11 cellular contexts compared by ENCODE assay signal in the genomic region with DNA sequence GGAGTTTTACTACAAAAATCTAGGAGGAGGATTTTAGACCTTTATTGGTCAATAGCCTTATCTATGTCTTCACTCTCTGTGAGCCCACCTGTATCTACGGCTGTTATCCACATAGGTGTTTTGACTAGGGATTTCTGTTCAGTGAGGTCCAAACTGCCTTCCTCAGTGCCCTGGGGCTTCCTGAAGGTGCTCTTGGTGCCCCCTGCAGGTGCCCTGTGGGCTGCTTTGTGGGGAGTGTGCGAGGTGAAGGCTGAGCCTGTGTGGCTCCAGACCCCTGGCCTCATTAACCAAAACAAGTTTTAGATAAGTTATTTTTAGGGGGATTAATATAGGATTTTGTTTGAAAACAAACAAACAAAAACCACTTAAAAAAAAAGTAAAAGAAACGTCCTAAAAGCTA.
DNase-seq lines count a peak whose midpoint lies in the region; ATAC-seq and TF ChIP-seq lines count a peak whose summit lies in the region.
"Had no signal": no experiment of that assay in that cellular context is flagged by ENCODE, and none has a peak within 500 bp of the region (broad histone marks: within the 10 kb centered on the region; RNA-seq: fewer than 3 reads in every experiment).

No MANE protein-coding gene starts in this region.

- H3K4me1 Mint-ChIP-seq in Caco-2 (ENCODE audit: low read depth, unreplicated experiment) (peaks cover 6% of the 10 kb centered on the region), GM23338 (peaks cover 7% of the 10 kb centered on the region)
- H3K4me1 Mint-ChIP-seq in T-helper 2 cell treated with Interferon-gamma antibody and Interleukin-4, amounts not matched to agents 5 μg/mL and 100 μg/mL, for 36 hours (ENCODE audit: low read depth): no peaks in the 10 kb centered on the region

- H4K20me1 ChIP-seq in GM23338 (replicated peaks; ENCODE audit: insufficient read depth): no peaks in the 10 kb centered on the region

- H3K4me2 ChIP-seq in GM23338: no peak overlapping the region

- H3K9me2 ChIP-seq in GM23338 (ENCODE audit: insufficient read depth): no peaks in the 10 kb centered on the region

- H3K36me3 Mint-ChIP-seq in Caco-2 (ENCODE audit: insufficient read depth, unreplicated experiment) (no peaks in the 10 kb centered on the region), GM23338 (ENCODE audit: low read depth) (no peaks in the 10 kb centered on the region)
- no peaks in the 10 kb centered on the region for H3K36me3 Mint-ChIP-seq in T-helper 2 cell treated with Interferon-gamma antibody and Interleukin-4, amounts not matched to agents 5 μg/mL and 100 μg/mL, for 36 hours (ENCODE audit: low read depth)

- no peaks in the 10 kb centered on the region for H3K79me2 ChIP-seq in GM23338 (replicated peaks; ENCODE audit: insufficient read depth)

- intact Hi-C loops in Caco-2 (cut with micrococcal nuclease; ENCODE audit: unreplicated experiment): loop anchor here (1.0 kb wide), 1 partner anchor 120 kb away; no protein-coding TSS in a partner anchor

- no peak overlapping the region for H3K27ac Mint-ChIP-seq in Caco-2 (ENCODE audit: unreplicated experiment)
- H3K27ac Mint-ChIP-seq in GM23338: no peak overlapping the region
- H3K27ac Mint-ChIP-seq in T-helper 2 cell treated with Interferon-gamma antibody and Interleukin-4, amounts not matched to agents 5 μg/mL and 100 μg/mL, for 36 hours: no peak overlapping the region

- H3K9me3 ChIP-seq in Caco-2: no peaks in the 10 kb centered on the region
- H3K9me3 ChIP-seq: esophagus squamous epithelium had no signal

- H3K9me3 Mint-ChIP-seq in Caco-2 (ENCODE audit: unreplicated experiment) (no peaks in the 10 kb centered on the region), GM23338 (peaks cover 3% of the 10 kb centered on the region; the same call in 2 of the 3 replicates)
- no peaks in the 10 kb centered on the region for H3K9me3 Mint-ChIP-seq in T-helper 2 cell treated with Interferon-gamma antibody and Interleukin-4, amounts not matched to agents 5 μg/mL and 100 μg/mL, for 36 hours

- DNase-seq in Caco-2 (peak; percentile 54 to 58), GM23338 (ENCODE audit: low spot score) (peak; percentile 61), SK-MEL-5 (ENCODE audit: low read depth, low spot score) (peak; percentile 27), kidney epithelial cell (ENCODE audit: low read depth) (no peak)
- DNase-seq in T-helper 2 cell treated with Interferon-gamma antibody and Interleukin-4, amounts not matched to agents 5 μg/mL and 100 μg/mL, for 36 hours (ENCODE audit: low spot score): no peak
- no peak for DNase-seq in NK-92 treated with Interleukin-12 subunit alpha and Interleukin-12 subunit beta, amount 100 ng/mL, for 24 hours (lab: John Stamatoyannopoulos, UW)
- DNase-seq: esophagus squamous epithelium; stimulated activated CD4-positive, alpha-beta T cell treated with anti-CD3 and anti-CD28 coated beads, Interleukin-2, amount 100 ng/mL, for 24 hours; T1000 had no signal

- TF ChIP-seq CTCF in Caco-2 (IDR thresholded peaks at IDR 0.05; ENCODE audit: insufficient read depth in 1 of 2, low read depth in 1 of 2, low read length in 1 of 2, severe bottlenecking in 1 of 2, unreplicated experiment in 1 of 2): peak; percentile 31 to 69
- TF ChIP-seq CTCF in GM23338 (conservative IDR thresholded peaks at IDR 0.05; ENCODE audit: low read depth in 2 of 2): peak; percentile 70 to 85
- TF ChIP-seq CTCF in kidney epithelial cell (IDR thresholded peaks at IDR 0.05; ENCODE audit: insufficient read depth, low read length, poor library complexity, severe bottlenecking): peak; percentile 23

- CTCF ChIA-PET in Caco-2 (lab: Charles Lee): no interaction called here

- H3F3A ChIP-seq in GM23338 (replicated peaks; ENCODE audit: low read depth): no peaks in the 10 kb centered on the region

- H3K4me1 ChIP-seq in Caco-2 (peaks cover 7% of the 10 kb centered on the region; the same call in 1 of the 2 replicates), GM23338 (ENCODE audit: insufficient read depth) (peaks cover 4% of the 10 kb centered on the region; the same call in 1 of the 2 replicates)
- H3K4me1 ChIP-seq: esophagus squamous epithelium had no signal

- no TSS peak for BruUV-seq in Caco-2 (replicated peaks; lab: Mats Ljungman, UMichigan)

- no peaks in the 10 kb centered on the region for H3K36me3 ChIP-seq in Caco-2 (ENCODE audit: control insufficient read depth, insufficient read depth, low read length)
- no peaks in the 10 kb centered on the region for H3K36me3 ChIP-seq in GM23338 (ENCODE audit: insufficient read depth)
- no peaks in the 10 kb centered on the region for H3K36me3 ChIP-seq in kidney epithelial cell (ENCODE audit: control insufficient read depth, insufficient read depth, low read length)
- H3K36me3 ChIP-seq: esophagus squamous epithelium had no signal

- no peak overlapping the region for H3K4me3 ChIP-seq in Caco-2 (ENCODE audit: low read depth, low read length)
- no peak overlapping the region for H3K4me3 ChIP-seq in GM23338
- no peak overlapping the region for H3K4me3 ChIP-seq in kidney epithelial cell (ENCODE audit: low read depth, low read length)
- H3K4me3 ChIP-seq: esophagus squamous epithelium had no signal

- H3K4me3 Mint-ChIP-seq in Caco-2 (ENCODE audit: unreplicated experiment) (no peak overlapping the region), GM23338 (no peak overlapping the region)
- no peak overlapping the region for H3K4me3 Mint-ChIP-seq in T-helper 2 cell treated with Interferon-gamma antibody and Interleukin-4, amounts not matched to agents 5 μg/mL and 100 μg/mL, for 36 hours

- H2AFZ ChIP-seq in GM23338: peak overlapping the region; percentile 80; the same call in 1 of the 2 replicates

- no peak overlapping the region for H3K27ac ChIP-seq in GM23338 (ENCODE audit: low read depth)
- H3K27ac ChIP-seq: esophagus squamous epithelium had no signal

- POLR2A ChIA-PET in Caco-2 (lab: Charles Lee): no interaction called here

- ATAC-seq in GM23338 (peak; percentile 98), GM18870 (IDR thresholded peaks at IDR 0.05; ENCODE audit: unreplicated experiment) (no peak), GM21390 (IDR thresholded peaks at IDR 0.05; ENCODE audit: unreplicated experiment) (no peak)

- no peaks in the 10 kb centered on the region for H3K27me3 Mint-ChIP-seq in Caco-2 (ENCODE audit: insufficient read depth, unreplicated experiment)
- peaks cover 12% of the 10 kb centered on the region for H3K27me3 Mint-ChIP-seq in GM23338 (ENCODE audit: insufficient read depth, low read depth, poor library complexity)
- H3K27me3 Mint-ChIP-seq in T-helper 2 cell treated with Interferon-gamma antibody and Interleukin-4, amounts not matched to agents 5 μg/mL and 100 μg/mL, for 36 hours (ENCODE audit: low read depth): no peaks in the 10 kb centered on the region

- in situ Hi-C loops in SK-MEL-5 (cut with HindIII; ENCODE audit: low pct_unique_long_range_greater_than_20kb, low sequenced_read_pairs): no loop called here

- H3K27me3 ChIP-seq in Caco-2 (replicated peaks; ENCODE audit: control insufficient read depth, insufficient read depth, low read length) (no peaks in the 10 kb centered on the region), GM23338 (ENCODE audit: insufficient read depth) (no peaks in the 10 kb centered on the region), kidney epithelial cell (ENCODE audit: control insufficient read depth, insufficient read depth, low read length) (no peaks in the 10 kb centered on the region)
- H3K27me3 ChIP-seq: esophagus squamous epithelium had no signal

TF ChIP-seq in GM23338, 12 proteins besides CTCF, POLR2A, EP300 and RAD21 (continues in another document):
- TF ChIP-seq POLR2AphosphoS5 (IDR thresholded peaks at IDR 0.05; ENCODE audit: low read depth) (no peak), JUNB (IDR thresholded peaks at IDR 0.05; ENCODE audit: unreplicated experiment) (no peak), NANOG (IDR thresholded peaks at IDR 0.05; ENCODE audit: borderline replicate concordance) (no peak), ZNF331 (CRISPR knock-in tag; IDR thresholded peaks at IDR 0.05; ENCODE audit: low read depth) (no peak), STAT1 (IDR thresholded peaks at IDR 0.05; ENCODE audit: unreplicated experiment) (no peak), EZH2 (IDR thresholded peaks at IDR 0.05; ENCODE audit: low read depth, unreplicated experiment) (no peak)
- TF ChIP-seq, protein P1, sequence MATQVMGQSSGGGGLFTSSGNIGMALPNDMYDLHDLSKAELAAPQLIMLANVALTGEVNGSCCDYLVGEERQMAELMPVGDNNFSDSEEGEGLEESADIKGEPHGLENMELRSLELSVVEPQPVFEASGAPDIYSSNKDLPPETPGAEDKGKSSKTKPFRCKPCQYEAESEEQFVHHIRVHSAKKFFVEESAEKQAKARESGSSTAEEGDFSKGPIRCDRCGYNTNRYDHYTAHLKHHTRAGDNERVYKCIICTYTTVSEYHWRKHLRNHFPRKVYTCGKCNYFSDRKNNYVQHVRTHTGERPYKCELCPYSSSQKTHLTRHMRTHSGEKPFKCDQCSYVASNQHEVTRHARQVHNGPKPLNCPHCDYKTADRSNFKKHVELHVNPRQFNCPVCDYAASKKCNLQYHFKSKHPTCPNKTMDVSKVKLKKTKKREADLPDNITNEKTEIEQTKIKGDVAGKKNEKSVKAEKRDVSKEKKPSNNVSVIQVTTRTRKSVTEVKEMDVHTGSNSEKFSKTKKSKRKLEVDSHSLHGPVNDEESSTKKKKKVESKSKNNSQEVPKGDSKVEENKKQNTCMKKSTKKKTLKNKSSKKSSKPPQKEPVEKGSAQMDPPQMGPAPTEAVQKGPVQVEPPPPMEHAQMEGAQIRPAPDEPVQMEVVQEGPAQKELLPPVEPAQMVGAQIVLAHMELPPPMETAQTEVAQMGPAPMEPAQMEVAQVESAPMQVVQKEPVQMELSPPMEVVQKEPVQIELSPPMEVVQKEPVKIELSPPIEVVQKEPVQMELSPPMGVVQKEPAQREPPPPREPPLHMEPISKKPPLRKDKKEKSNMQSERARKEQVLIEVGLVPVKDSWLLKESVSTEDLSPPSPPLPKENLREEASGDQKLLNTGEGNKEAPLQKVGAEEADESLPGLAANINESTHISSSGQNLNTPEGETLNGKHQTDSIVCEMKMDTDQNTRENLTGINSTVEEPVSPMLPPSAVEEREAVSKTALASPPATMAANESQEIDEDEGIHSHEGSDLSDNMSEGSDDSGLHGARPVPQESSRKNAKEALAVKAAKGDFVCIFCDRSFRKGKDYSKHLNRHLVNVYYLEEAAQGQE (IDR thresholded peaks at IDR 0.05; ENCODE audit: unreplicated experiment): no peak

Comparison
In these comparisons a context has a peak if more than half of its experiments do, and no peak if none do; other contexts are left out.
1. DNase-seq: peak in Caco-2 (2 of 2), GM23338 (single experiment) and SK-MEL-5 (single experiment); none in kidney epithelial cell (single experiment), T-helper 2 cell treated with Interferon-gamma antibody and Interleukin-4, amounts not matched to agents 5 μg/mL and 100 μg/mL, for 36 hours (single experiment) and NK-92 treated with Interleukin-12 subunit alpha and Interleukin-12 subunit beta, amount 100 ng/mL, for 24 hours (single experiment).
2. CTCF ChIP-seq: peak in every context shown above with its lines; median percentile 78 in GM23338; 50 in Caco-2; 23 in kidney epithelial cell.